ENCODE assay signal across 12 cellular contexts in genomic region chr3:52490938-52491526, GRCh38. TPM values are rescaled to one million over a fixed set of nuclear protein-coding genes. Genes with fewer than 3 reads are reported as not detected.
A peak's percentile ranks its signal among the peaks of the same experiment; 100 is the strongest.
DNase-seq lines count a peak whose midpoint lies in the region; ATAC-seq and TF ChIP-seq lines count a peak whose summit lies in the region.
"Had no signal": no experiment of that assay in that cellular context is flagged by ENCODE, and none has a peak within 500 bp of the region (broad histone marks: within the 10 kb centered on the region; RNA-seq: fewer than 3 reads in every experiment).

No MANE protein-coding gene starts in this region.

- DNase-seq in Ammon's horn (ENCODE audit: low spot score) (peak; percentile 56), adrenal gland (peak in 6 of 7 donors; percentile 61 to 81 (median 66)), cardiac septum (ENCODE audit: low spot score) (peak; percentile 85), osteocyte (ENCODE audit: extremely low spot score, unreplicated experiment) (no peak), SKM-1 treated with dmso at 0.1 percent for 144 hours (lab: John Stamatoyannopoulos, UW; ENCODE audit: unreplicated experiment) (no peak), iPS-NIHi7 (ENCODE audit: extremely low spot score) (no peak), activated gamma-delta T cell (lab: John Stamatoyannopoulos, UW) (no peak)
- DNase-seq: activated CD4-positive, CD25-positive, alpha-beta regulatory T cell; NCI-H2107; ovary had no signal

- H3K27me3 ChIP-seq in adrenal gland, result no peaks in the 10 kb centered on the region
- H3K27me3 ChIP-seq: ovary had no signal

- H3K27ac ChIP-seq in adrenal gland, result peak overlapping the region in 4 of 5 donors; percentile 21 to 85 (median 60)
- H3K27ac ChIP-seq: ovary had no signal

- H3K9me3 Mint-ChIP-seq in osteocyte (ENCODE audit: unreplicated experiment), result no peaks in the 10 kb centered on the region

- H3K36me3 Mint-ChIP-seq in osteocyte (ENCODE audit: unreplicated experiment), result peaks cover 22% of the 10 kb centered on the region

- no peak for ATAC-seq in HG02678 (IDR thresholded peaks at IDR 0.05; ENCODE audit: unreplicated experiment)

- H3K4me3 Mint-ChIP-seq in osteocyte (ENCODE audit: unreplicated experiment), result no peak overlapping the region

- WGBS in adrenal gland, 4 donors, result 66 to 89% (median 71%) methylated on average over 16 to 23 of the region's 23 CpGs

- peak in 1 of 2 donors; percentile 27 for TF ChIP-seq POLR2A in adrenal gland (IDR thresholded peaks at IDR 0.05)

- peaks cover 10% of the 10 kb centered on the region for H3K4me1 Mint-ChIP-seq in osteocyte (ENCODE audit: unreplicated experiment)

- H3K27ac Mint-ChIP-seq in osteocyte (ENCODE audit: unreplicated experiment), result peak overlapping the region; percentile 14

- H3K4me3 ChIP-seq in adrenal gland, result no peak overlapping the region
- H3K4me3 ChIP-seq: ovary had no signal

- intact Hi-C loops in adrenal gland (cut with DNase I), result no loop called here
- intact Hi-C loops in cardiac septum (cut with DNase I), result no loop called here

- no peaks in the 10 kb centered on the region for H3K9me3 ChIP-seq in adrenal gland (replicated peaks in 1 of 3)
- H3K9me3 ChIP-seq: ovary had no signal

- H3K36me3 ChIP-seq in adrenal gland (replicated peaks in 1 of 2), result peaks cover 0 to 72% of the 10 kb centered on the region in 2 donors

- no peaks in the 10 kb centered on the region for H3K27me3 Mint-ChIP-seq in osteocyte (ENCODE audit: unreplicated experiment)

- TF ChIP-seq CTCF in adrenal gland (IDR thresholded peaks at IDR 0.05), result no peak
- TF ChIP-seq CTCF in osteocyte (IDR thresholded peaks at IDR 0.05), result no peak

- H3K4me1 ChIP-seq in adrenal gland (replicated peaks in 1 of 2), result peaks cover 22 to 67% of the 10 kb centered on the region in 2 donors

RNA-seq across cellular contexts. Expression of gene STAB1, which starts 4.1 kb away (rescaled TPM):
- total RNA-seq in adrenal gland, result 100 to 1,000 TPM; 210 to 650 (median 466) TPM
- 1,000 to 10,000 TPM in 1 of 3 donors, 100 to 1,000 TPM in 1, 10 to 100 TPM in 1; 33.9 to 1,593 (median 996) TPM for polyA plus RNA-seq in adrenal gland
- 52.2 TPM for total RNA-seq in cardiac septum
- not detected in 2 replicates for total RNA-seq in osteocyte

RNA-seq across cellular contexts. Expression of gene NISCH, which starts 35.6 kb away (rescaled TPM):
- total RNA-seq in adrenal gland, result 100 to 1,000 TPM in 5 of 8 donors, 10 to 100 TPM in 3; 69.5 to 145 (median 113) TPM
- 100 to 1,000 TPM in 1 of 3 donors, 10 to 100 TPM in 2; 39.4 to 186 (median 93.5) TPM for polyA plus RNA-seq in adrenal gland
- total RNA-seq in cardiac septum, result 59.1 TPM
- 130 and 138 TPM in 2 replicates for total RNA-seq in osteocyte

RNA-seq across cellular contexts. Expression of gene TNNC1, which starts 37.2 kb away (rescaled TPM):
- total RNA-seq in adrenal gland (10 to 100 TPM in 3 of 8 donors, 1 to 10 TPM in 5; 1.1 to 42.0 (median 6.3) TPM), cardiac septum (8,054 TPM), osteocyte (0.60 TPM in 1 of 2 replicates, not detected in the other)
- 10 to 100 TPM in 2 of 3 donors, 1 to 10 TPM in 1; 4.2 to 32.7 (median 26.7) TPM for polyA plus RNA-seq in adrenal gland
- total RNA-seq: RPMI7951 had no signal

RNA-seq across cellular contexts. Expression of gene NT5DC2, which starts 42.6 kb away (rescaled TPM):
- 100 to 1,000 TPM in 3 of 8 donors, 10 to 100 TPM in 5; 50.8 to 180 (median 78.7) TPM for total RNA-seq in adrenal gland
- polyA plus RNA-seq in adrenal gland, result 100 to 1,000 TPM in 2 of 3 donors, 10 to 100 TPM in 1; 91.9 to 384 (median 176) TPM
- 58.2 TPM for total RNA-seq in cardiac septum
- 178 and 188 TPM in 2 replicates for total RNA-seq in osteocyte

RNA-seq across cellular contexts. Expression of gene UQCC5, which starts 45.4 kb away (rescaled TPM):
- 100 to 1,000 TPM in 1 of 8 donors, 10 to 100 TPM in 5, 1 to 10 TPM in 2; 1.1 to 114 (median 67.7) TPM for total RNA-seq in adrenal gland
- polyA plus RNA-seq in adrenal gland, result 100 to 1,000 TPM in 1 of 3 donors, 10 to 100 TPM in 2; 34.9 to 330 (median 99.9) TPM
- total RNA-seq in cardiac septum, result 52.9 TPM
- 18.4 and 18.6 TPM in 2 replicates for total RNA-seq in osteocyte

Comparison
In these comparisons a context has a peak if more than half of its experiments do, and no peak if none do; other contexts are left out.
1. DNase-seq: peak in Ammon's horn (single experiment), adrenal gland (6 of 7) and cardiac septum (single experiment); none in osteocyte (single experiment), SKM-1 treated with dmso at 0.1 percent for 144 hours (single experiment), iPS-NIHi7 (single experiment) and activated gamma-delta T cell (single experiment).
2. RNA of gene STAB1, which starts 4.1 kb away (total RNA-seq): 210 to 650 TPM in adrenal gland and 52.2 TPM in cardiac septum (single experiment); not detected in osteocyte; every median in the first group is over 10 times any median in the second.
3. RNA of gene TNNC1, which starts 37.2 kb away (total RNA-seq): 8,054 TPM in cardiac septum (single experiment); 1.1 to 42.0 TPM in adrenal gland and 0.60 TPM in osteocyte; every median in the first group is over 100 times any median in the second.